Comparison of ENCODE assay signal across 9 cellular contexts in the genomic region with DNA sequence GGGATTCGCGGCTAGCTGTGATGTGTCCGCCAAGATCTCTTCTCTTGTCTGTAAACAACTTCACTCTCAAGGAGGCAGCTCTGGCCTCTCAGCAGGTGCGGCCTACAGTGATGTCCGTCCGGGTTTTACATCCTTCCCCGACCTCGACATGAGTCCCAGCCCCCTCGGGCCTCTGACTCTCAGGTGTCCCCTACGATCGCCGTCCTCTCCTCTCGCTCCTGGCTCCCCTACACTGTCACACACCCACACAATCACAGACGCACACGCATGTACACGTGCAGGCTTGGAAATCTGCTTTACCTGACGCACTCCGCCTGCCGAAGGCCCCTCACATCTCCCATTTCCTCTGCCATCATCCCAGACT. TPM values are rescaled to one million over a fixed set of nuclear protein-coding genes. Genes with fewer than 3 reads are reported as not detected.
DNase-seq lines count a peak whose midpoint lies in the region; FAIRE-seq and TF ChIP-seq lines count a peak whose summit lies in the region.
"Had no signal": no experiment of that assay in that cellular context is flagged by ENCODE, and none has a peak within 500 bp of the region (broad histone marks: within the 10 kb centered on the region; RNA-seq: fewer than 3 reads in every experiment).

No MANE protein-coding gene starts in this region.

- no peaks in the 10 kb centered on the region for H3K27me3 Mint-ChIP-seq in Caco-2 (ENCODE audit: insufficient read depth, unreplicated experiment)

- no peaks in the 10 kb centered on the region for H3K27me3 ChIP-seq in Caco-2 (replicated peaks; ENCODE audit: control insufficient read depth, insufficient read depth, low read length)
- no peaks in the 10 kb centered on the region for H3K27me3 ChIP-seq in Loucy (ENCODE audit: insufficient read depth, low read length, poor library complexity, severe bottlenecking)
- no peaks in the 10 kb centered on the region for H3K27me3 ChIP-seq in colonic mucosa
- H3K27me3 ChIP-seq in mucosa of stomach (ENCODE audit: control insufficient read depth, insufficient read depth, low read length) = no peaks in the 10 kb centered on the region

- no peaks in the 10 kb centered on the region for H3K9me3 Mint-ChIP-seq in Caco-2 (ENCODE audit: unreplicated experiment)

- no peaks in the 10 kb centered on the region for H3K9me2 ChIP-seq in Loucy (replicated peaks; ENCODE audit: low read depth, low read length)

- peak overlapping the region; percentile 80 for H3K4me2 ChIP-seq in Loucy (ENCODE audit: low read depth, low read length, poor library complexity, severe bottlenecking)

- no peaks in the 10 kb centered on the region; the same call in 1 of the 2 replicates for H3K79me2 ChIP-seq in Loucy (ENCODE audit: insufficient read depth, low read length)

- H3K9ac ChIP-seq in Loucy (ENCODE audit: low read depth, low read length, poor library complexity, severe bottlenecking) (peak overlapping the region; percentile 79), colonic mucosa (ENCODE audit: low read depth in 2 of 2, low read length in 2 of 2) (peak overlapping the region; percentile 84 to 97), mucosa of stomach (ENCODE audit: low read length) (peak overlapping the region; percentile 95)

- H3K36me3 ChIP-seq in Caco-2 (ENCODE audit: control insufficient read depth, insufficient read depth, low read length) = no peaks in the 10 kb centered on the region
- no peaks in the 10 kb centered on the region for H3K36me3 ChIP-seq in Loucy (ENCODE audit: insufficient read depth, low read length)
- H3K36me3 ChIP-seq in colonic mucosa = no peaks in the 10 kb centered on the region
- H3K36me3 ChIP-seq in mucosa of stomach (ENCODE audit: control insufficient read depth, insufficient read depth, low read length) = no peaks in the 10 kb centered on the region

- H3K9me3 ChIP-seq in Caco-2 = no peaks in the 10 kb centered on the region
- no peaks in the 10 kb centered on the region for H3K9me3 ChIP-seq in Loucy (ENCODE audit: insufficient read depth, low read depth, low read length)
- no peaks in the 10 kb centered on the region for H3K9me3 ChIP-seq in colonic mucosa
- no peaks in the 10 kb centered on the region for H3K9me3 ChIP-seq in mucosa of stomach (ENCODE audit: control insufficient read depth, low read length)

- H3K4me3 Mint-ChIP-seq in Caco-2 (ENCODE audit: unreplicated experiment) = peak overlapping the region; percentile 88

- CTCF ChIA-PET in Caco-2 (lab: Charles Lee) = interaction anchor here (0.5 kb wide), 1 partner anchor 222 kb away, joined by 6 read pairs; no protein-coding TSS in a partner anchor

- H3K4me3 ChIP-seq in Caco-2 (ENCODE audit: low read depth, low read length) (peak overlapping the region; percentile 55), Loucy (ENCODE audit: low read length, poor library complexity, severe bottlenecking) (peak overlapping the region; percentile 79), colonic mucosa (peak overlapping the region; percentile 75), mucosa of stomach (ENCODE audit: low read length) (peak overlapping the region; percentile 91)

- FAIRE-seq in GM12892 (lab: Jason Lieb, UNC) = no peak

- 0 out of 2 replicates have a peak, but pooled peaks cover 6% of the 10 kb centered on the region for H3F3A ChIP-seq in Loucy (ENCODE audit: low read depth)

- peaks cover 15% of the 10 kb centered on the region for H3K36me3 Mint-ChIP-seq in Caco-2 (ENCODE audit: insufficient read depth, unreplicated experiment)

- TF ChIP-seq CTCF in Caco-2 (IDR thresholded peaks at IDR 0.05; ENCODE audit: insufficient read depth in 1 of 2, low read depth in 1 of 2, low read length in 1 of 2, severe bottlenecking in 1 of 2, unreplicated experiment in 1 of 2) (no peak), Loucy (conservative IDR thresholded peaks at IDR 0.05; ENCODE audit: low read length) (no peak), colonic mucosa (IDR thresholded peaks at IDR 0.05) (no peak)

- H2AFZ ChIP-seq in Loucy (ENCODE audit: low read length) = peak overlapping the region; percentile 71; the same call in 1 of the 2 replicates

- POLR2A ChIA-PET in Caco-2 (lab: Charles Lee) = no interaction called here

- TF ChIP-seq POLR2A in GM12892 (IDR thresholded peaks at IDR 0.05; ENCODE audit: low read depth, low read length) = no peak

- intact Hi-C loops in Caco-2 (cut with micrococcal nuclease; ENCODE audit: unreplicated experiment) (no loop called here), colonic mucosa (cut with DNase I) (no loop called here)

- DNase-seq in Caco-2 = no peak
- DNase-seq in colonic mucosa = peak; percentile 46
- DNase-seq in AML-193 (lab: John Stamatoyannopoulos, UW) = no peak
- no peak for DNase-seq in kidney tubule cell (ENCODE audit: low spot score)
- no peak for DNase-seq in activated CD8-positive, alpha-beta memory T cell treated with anti-CD3 and anti-CD28 coated beads, Interleukin-2, amount 50 U/mL, for 48 hours
- no peak for DNase-seq in GM12892 (ENCODE audit: insufficient read length)

- peak overlapping the region; percentile 78 for H3K27ac ChIP-seq in colonic mucosa

- H4K20me1 ChIP-seq in Loucy (ENCODE audit: insufficient read depth, low read length, poor library complexity, severe bottlenecking) = no peaks in the 10 kb centered on the region

- H3K4me1 ChIP-seq in Caco-2 (peaks cover 16% of the 10 kb centered on the region), Loucy (ENCODE audit: insufficient read depth, low read length, poor library complexity, severe bottlenecking) (peaks cover 36% of the 10 kb centered on the region), colonic mucosa (peaks cover 11% of the 10 kb centered on the region), mucosa of stomach (ENCODE audit: control insufficient read depth, insufficient read depth, low read length) (peaks cover 37% of the 10 kb centered on the region)

- H3K4me1 Mint-ChIP-seq in Caco-2 (ENCODE audit: low read depth, unreplicated experiment) = peaks cover 21% of the 10 kb centered on the region

- H3K27ac Mint-ChIP-seq in Caco-2 (ENCODE audit: unreplicated experiment) = peak overlapping the region; percentile 87

- TSS peak; percentile 81 for BruUV-seq in Caco-2 (replicated peaks; lab: Mats Ljungman, UMichigan)

RNA-seq across cellular contexts. Expression of gene RSPH1, which starts 0.8 kb away (rescaled TPM):
- total RNA-seq in Caco-2 (2022) = 0.23 and 0.51 TPM in 2 replicates
- total RNA-seq in colonic mucosa = 1 to 10 TPM; 6.9 to 7.5 TPM
- polyA plus RNA-seq in GM12892 (2012; ENCODE audit: missing spikeins) = 1.9 TPM
- total RNA-seq: M059J had no signal

RNA-seq across cellular contexts. Expression of gene SLC37A1, which starts 16.8 kb away (rescaled TPM):
- total RNA-seq in Caco-2 (2022) = 8.4 and 9.8 TPM in 2 replicates
- 100 to 1,000 TPM in 1 of 2 donors, 10 to 100 TPM in 1; 98.5 to 118 TPM for total RNA-seq in colonic mucosa
- 15.2 TPM for polyA plus RNA-seq in GM12892 (2012; ENCODE audit: missing spikeins)
